In genomic region chr13:31970237-31970930, GRCh38 we compare ENCODE assay signal across 1 cellular context.
A peak's percentile ranks its signal among the peaks of the same experiment; 100 is the strongest.
TF ChIP-seq lines count a peak whose summit lies in the region.

No MANE protein-coding gene starts in this region.

TF ChIP-seq in SK-N-SH, 30 proteins besides CTCF, POLR2A, EP300 and RAD21 (continued from another document):
- TF ChIP-seq USF2 (IDR thresholded peaks at IDR 0.05; ENCODE audit: borderline replicate concordance, low read depth, low read length) (no peak), FOSL2 (IDR thresholded peaks at IDR 0.05; ENCODE audit: borderline replicate concordance, low read depth) (no peak), ELF1 (IDR thresholded peaks at IDR 0.05) (no peak), FOXM1 (IDR thresholded peaks at IDR 0.05; ENCODE audit: low read depth) (no peak), GATA2 (CRISPR knock-in tag; IDR thresholded peaks at IDR 0.05) (no peak), USF1 (IDR thresholded peaks at IDR 0.05; ENCODE audit: borderline replicate concordance, low read depth) (no peak), TCF12 (IDR thresholded peaks at IDR 0.05) (peak; percentile 73), GABPA (IDR thresholded peaks at IDR 0.05; ENCODE audit: low read depth) (no peak), MAX (IDR thresholded peaks at IDR 0.05; ENCODE audit: low read depth) (no peak), PBX3 (IDR thresholded peaks at IDR 0.05) (peak; percentile 74), NFIC (IDR thresholded peaks at IDR 0.05; ENCODE audit: borderline replicate concordance) (peak; percentile 9; the same call in 1 of the 2 replicates), YY1 (IDR thresholded peaks at IDR 0.05; ENCODE audit: low read depth) (no peak), EZH2phosphoT487 (IDR thresholded peaks at IDR 0.05; ENCODE audit: borderline replicate concordance, low read depth) (no peak), ZBTB33 (IDR thresholded peaks at IDR 0.05; ENCODE audit: borderline replicate concordance, low read depth) (no peak), TAF1 (IDR thresholded peaks at IDR 0.05; ENCODE audit: borderline replicate concordance, low read depth, low read length) (no peak), FOXJ3 (CRISPR knock-in tag; IDR thresholded peaks at IDR 0.05) (no peak), SMC3 (IDR thresholded peaks at IDR 0.05; ENCODE audit: low read depth, low read length) (no peak), MEF2A (IDR thresholded peaks at IDR 0.05; ENCODE audit: borderline replicate concordance, low read depth) (0 out of 2 replicates have a peak, but pooled peaks have one; percentile 14), NRF1 (IDR thresholded peaks at IDR 0.05; ENCODE audit: low read depth, low read length) (no peak), MXI1 (IDR thresholded peaks at IDR 0.05; ENCODE audit: low read depth, low read length) (no peak), JUND (IDR thresholded peaks at IDR 0.05) (peak; percentile 22; the same call in 1 of the 2 replicates), RXRA (IDR thresholded peaks at IDR 0.05; ENCODE audit: borderline replicate concordance, low read depth) (no peak)
